In genomic region chr6:144578385-144579350, GRCh38 we compare ENCODE assay signal across 1 cellular context.
TF ChIP-seq lines count a peak whose summit lies in the region.

No MANE protein-coding gene starts in this region.

TF ChIP-seq in HepG2, 621 proteins besides CTCF, POLR2A, EP300 and RAD21 (continued from another document and continues in another):
- no peak for TF ChIP-seq GMEB2 (CRISPR knock-in tag; IDR thresholded peaks at IDR 0.05; ENCODE audit: low read depth)
- no peak for TF ChIP-seq RNF219 (CRISPR knock-in tag; IDR thresholded peaks at IDR 0.05)
- TF ChIP-seq RCOR2 (CRISPR knock-in tag; IDR thresholded peaks at IDR 0.05): peak; percentile 94; the same call in 1 of the 2 replicates
- TF ChIP-seq ELF4 (CRISPR knock-in tag; IDR thresholded peaks at IDR 0.05; ENCODE audit: borderline replicate concordance): no peak
- TF ChIP-seq SMARCE1 (IDR thresholded peaks at IDR 0.05; ENCODE audit: borderline replicate concordance): no peak
- no peak for TF ChIP-seq ZNF136 (CRISPR knock-in tag; IDR thresholded peaks at IDR 0.05; ENCODE audit: low read depth)
- 0 out of 2 replicates have a peak, but pooled peaks have one; percentile 26 for TF ChIP-seq NFKBIZ (CRISPR knock-in tag; IDR thresholded peaks at IDR 0.05)
- peak; percentile 84 for TF ChIP-seq FOSL2 (CRISPR knock-in tag; IDR thresholded peaks at IDR 0.05)
- TF ChIP-seq ZNF557 (CRISPR knock-in tag; IDR thresholded peaks at IDR 0.05): no peak
- TF ChIP-seq TBP (CRISPR knock-in tag; IDR thresholded peaks at IDR 0.05): no peak
- no peak; the same call in 1 of the 2 replicates for TF ChIP-seq ZNF556 (CRISPR knock-in tag; IDR thresholded peaks at IDR 0.05; ENCODE audit: borderline replicate concordance)
- peak; percentile 65; the same call in 1 of the 2 replicates for TF ChIP-seq ATF7-NPFF (CRISPR knock-in tag; IDR thresholded peaks at IDR 0.05; ENCODE audit: low read depth)
- TF ChIP-seq CENPBD1 (CRISPR knock-in tag; IDR thresholded peaks at IDR 0.05; ENCODE audit: borderline replicate concordance, low read depth): no peak
- no peak for TF ChIP-seq ZSCAN22 (CRISPR knock-in tag; IDR thresholded peaks at IDR 0.05)
- TF ChIP-seq ZBTB37 (CRISPR knock-in tag; IDR thresholded peaks at IDR 0.05): no peak
- no peak for TF ChIP-seq ZNF776 (CRISPR knock-in tag; IDR thresholded peaks at IDR 0.05)
- no peak for TF ChIP-seq NR3C1 (CRISPR knock-in tag; IDR thresholded peaks at IDR 0.05)
- TF ChIP-seq SOX5 (CRISPR knock-in tag; IDR thresholded peaks at IDR 0.05; ENCODE audit: borderline replicate concordance): peak; percentile 98
- no peak for TF ChIP-seq NFATC3 (CRISPR knock-in tag; IDR thresholded peaks at IDR 0.05)
- peak; percentile 32; the same call in 1 of the 2 replicates for TF ChIP-seq ATF1 (CRISPR knock-in tag; IDR thresholded peaks at IDR 0.05)
- peak; percentile 24 for TF ChIP-seq STAG1 (CRISPR knock-in tag; IDR thresholded peaks at IDR 0.05)
- peak; percentile 44 for TF ChIP-seq RXRA (CRISPR knock-in tag; IDR thresholded peaks at IDR 0.05)
- TF ChIP-seq E2F2 (CRISPR knock-in tag; IDR thresholded peaks at IDR 0.05; ENCODE audit: borderline replicate concordance): no peak
- TF ChIP-seq HMG20A (CRISPR knock-in tag; IDR thresholded peaks at IDR 0.05; ENCODE audit: borderline replicate concordance): peak; percentile 98
- TF ChIP-seq U2AF1 (optimal IDR thresholded peaks at IDR 0.05; ENCODE audit: low read depth, low read length): no peak
- TF ChIP-seq FOXK2 (IDR thresholded peaks at IDR 0.05): no peak
- no peak for TF ChIP-seq ZBTB21 (CRISPR knock-in tag; IDR thresholded peaks at IDR 0.05)
- TF ChIP-seq SIX1 (CRISPR knock-in tag; IDR thresholded peaks at IDR 0.05; ENCODE audit: borderline replicate concordance): peak; percentile 35; the same call in 1 of the 2 replicates
- peak; percentile 96 for TF ChIP-seq ISL2 (CRISPR knock-in tag; IDR thresholded peaks at IDR 0.05)
- TF ChIP-seq ZNF503 (CRISPR knock-in tag; IDR thresholded peaks at IDR 0.05): peak; percentile 85
- TF ChIP-seq ARID3A (IDR thresholded peaks at IDR 0.05; ENCODE audit: low read depth, low read length): peak; percentile 58
- no peak for TF ChIP-seq NPAS2 (CRISPR knock-in tag; IDR thresholded peaks at IDR 0.05; ENCODE audit: borderline replicate concordance)
- 0 out of 2 replicates have a peak, but pooled peaks have one; percentile 19 for TF ChIP-seq ZNF629 (CRISPR knock-in tag; conservative IDR thresholded peaks at IDR 0.05)
- TF ChIP-seq ZNF547 (CRISPR knock-in tag; IDR thresholded peaks at IDR 0.05): no peak; the same call in 1 of the 2 replicates
- no peak for TF ChIP-seq ZEB1 (IDR thresholded peaks at IDR 0.05; ENCODE audit: insufficient replicate concordance, low read depth)
- no peak for TF ChIP-seq ZNF124 (CRISPR knock-in tag; IDR thresholded peaks at IDR 0.05)
- no peak for TF ChIP-seq KMT2B (CRISPR knock-in tag; IDR thresholded peaks at IDR 0.05)
- TF ChIP-seq ZNF589 (CRISPR knock-in tag; conservative IDR thresholded peaks at IDR 0.05): no peak
- no peak for TF ChIP-seq HNRNPLL (IDR thresholded peaks at IDR 0.05; ENCODE audit: low read depth, low read length, poor library complexity, severe bottlenecking)
- no peak for TF ChIP-seq RNF2 (conservative IDR thresholded peaks at IDR 0.05; ENCODE audit: low read depth)
- no peak for TF ChIP-seq HBP1 (CRISPR knock-in tag; IDR thresholded peaks at IDR 0.05; ENCODE audit: low read depth)
- TF ChIP-seq ZNF607 (CRISPR knock-in tag; IDR thresholded peaks at IDR 0.05; ENCODE audit: borderline replicate concordance): peak; percentile 72; the same call in 1 of the 2 replicates
- peak; percentile 61 for TF ChIP-seq TEAD3 (CRISPR knock-in tag; optimal IDR thresholded peaks at IDR 0.05; ENCODE audit: borderline replicate concordance)
- peak; percentile 99 for TF ChIP-seq HNF4A (CRISPR knock-in tag; IDR thresholded peaks at IDR 0.05)
- no peak for TF ChIP-seq ZBTB7B (CRISPR knock-in tag; IDR thresholded peaks at IDR 0.05)
- peak; percentile 74; the same call in 1 of the 2 replicates for TF ChIP-seq BRF2 (CRISPR knock-in tag; IDR thresholded peaks at IDR 0.05)
- TF ChIP-seq ARID4A (CRISPR knock-in tag; IDR thresholded peaks at IDR 0.05; ENCODE audit: borderline replicate concordance): peak; percentile 28; the same call in 1 of the 2 replicates
- no peak for TF ChIP-seq KLF13 (CRISPR knock-in tag; IDR thresholded peaks at IDR 0.05)
- no peak for TF ChIP-seq KAT2B (IDR thresholded peaks at IDR 0.05; ENCODE audit: borderline replicate concordance, low read depth, low read length)
